12 cellular contexts compared by ENCODE assay signal in the genomic region with DNA sequence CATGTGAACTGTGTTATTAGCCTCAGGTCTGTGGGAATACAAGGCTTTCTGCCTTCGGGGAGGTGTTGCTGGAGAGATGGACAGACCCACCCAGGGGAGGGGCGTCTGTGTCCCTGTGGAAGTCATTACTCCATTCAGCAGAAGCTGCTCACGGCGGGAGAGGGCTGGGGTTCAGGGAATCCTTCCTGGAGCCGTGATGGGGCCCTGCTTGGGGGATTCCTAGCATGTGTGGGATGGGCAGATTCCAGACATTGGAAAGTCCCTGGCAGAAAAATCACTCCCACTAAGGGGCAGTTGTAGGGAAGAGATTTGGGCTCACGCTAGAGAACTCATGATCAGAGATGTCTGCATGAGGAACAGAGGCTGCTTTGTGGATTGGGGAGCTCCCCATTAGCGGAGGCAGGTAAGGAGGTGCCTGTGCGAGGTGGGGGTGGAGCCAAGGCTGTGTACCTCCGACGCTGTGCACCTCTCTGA. TPM values are rescaled to one million over a fixed set of nuclear protein-coding genes. Genes with fewer than 3 reads are reported as not detected.
DNase-seq lines count a peak whose midpoint lies in the region; ATAC-seq, FAIRE-seq and TF ChIP-seq lines count a peak whose summit lies in the region.
"Had no signal": no experiment of that assay in that cellular context is flagged by ENCODE, and none has a peak within 500 bp of the region (broad histone marks: within the 10 kb centered on the region; RNA-seq: fewer than 3 reads in every experiment).

No MANE protein-coding gene starts in this region.

- no peak for TF ChIP-seq CTCF in endothelial cell of umbilical vein (IDR thresholded peaks at IDR 0.05; ENCODE audit: extremely low read depth in 1 of 2, insufficient read depth in 1 of 2, low read depth in 1 of 2, low read length in 2 of 2)
- no peak for TF ChIP-seq CTCF in thyroid gland (IDR thresholded peaks at IDR 0.05)

- no peak overlapping the region for H3K4ac ChIP-seq in mesenchymal stem cell (ENCODE audit: low read depth in 1 of 2, low read length in 2 of 2)

- H3K27me3 ChIP-seq in endothelial cell of umbilical vein (ENCODE audit: control insufficient read depth in 2 of 2, insufficient read depth in 2 of 2, low read length in 2 of 2) (no peaks in the 10 kb centered on the region), mesenchymal stem cell (ENCODE audit: control insufficient read depth in 1 of 2, insufficient read depth in 1 of 2, low read length in 2 of 2) (no peaks in the 10 kb centered on the region), thyroid gland (no peaks in the 10 kb centered on the region)

- H3K4me1 ChIP-seq in endothelial cell of umbilical vein (ENCODE audit: control insufficient read depth, extremely low read depth, insufficient read depth, low read length) (peaks cover 9% of the 10 kb centered on the region), mesenchymal stem cell (ENCODE audit: control insufficient read depth, insufficient read depth, low read depth, low read length) (peaks cover 7% of the 10 kb centered on the region), thyroid gland (peaks cover 16 to 41% of the 10 kb centered on the region in 2 donors)

- FAIRE-seq in endothelial cell of umbilical vein (lab: Jason Lieb, UNC): no peak

- H3K4me2 ChIP-seq in endothelial cell of umbilical vein (ENCODE audit: insufficient read depth, low read length) (no peak overlapping the region), mesenchymal stem cell (ENCODE audit: low read length, poor library complexity, severe bottlenecking) (no peak overlapping the region)

- TF ChIP-seq POLR2A in endothelial cell of umbilical vein (IDR thresholded peaks at IDR 0.05; ENCODE audit: low read depth, low read length) (no peak), thyroid gland (IDR thresholded peaks at IDR 0.05) (no peak)

- no peaks in the 10 kb centered on the region for H3K79me1 ChIP-seq in mesenchymal stem cell (replicated peaks; ENCODE audit: low read length, poor library complexity, severe bottlenecking)

- H3K23ac ChIP-seq in mesenchymal stem cell (ENCODE audit: low read length in 2 of 2): no peak overlapping the region

- H4K8ac ChIP-seq in mesenchymal stem cell (ENCODE audit: low read length): peak overlapping the region; percentile 29

- H3K79me2 ChIP-seq in endothelial cell of umbilical vein (ENCODE audit: control insufficient read depth, insufficient read depth, low read length): no peaks in the 10 kb centered on the region

- H3K18ac ChIP-seq in mesenchymal stem cell (ENCODE audit: low read depth in 1 of 2, low read length in 2 of 2): peak overlapping the region in 1 of 2 experiments; percentile 29

- DNase-seq in NCI-H69 (lab: John Stamatoyannopoulos, UW) (peak; percentile 31), endothelial cell of umbilical vein (ENCODE audit: low read depth, low spot score) (peak; percentile 19), mesenchymal stem cell (peak; percentile 67), thyroid gland (no peak), SKM-1 (lab: John Stamatoyannopoulos, UW; ENCODE audit: unreplicated experiment) (no peak), HEK293T (ENCODE audit: extremely low spot score) (no peak)
- DNase-seq: DND-41; effector memory CD4-positive, alpha-beta T cell; NCI-H510A treated with DMSO at 0.1 percent for 48 hours; stimulated activated CD4-positive, alpha-beta T cell treated with anti-CD3 and anti-CD28 coated beads, Interleukin-2, amount 100 ng/mL, for 24 hours had no signal

- no peak overlapping the region for H4K91ac ChIP-seq in mesenchymal stem cell (ENCODE audit: low read length)

- POLR2A ChIA-PET in endothelial cell of umbilical vein (lab: Charles Lee) (interaction anchor here (1.5 kb wide), 1 partner anchor 17 kb away, joined by 5 read pairs; no protein-coding TSS in a partner anchor), HEK293T (lab: Yijun Ruan, JAX) (interaction anchor here (1.4 kb wide), 1 partner anchor 8 kb away, joined by 5 read pairs; no protein-coding TSS in a partner anchor)

- H2AFZ ChIP-seq in endothelial cell of umbilical vein (ENCODE audit: low read depth, low read length) (no peak overlapping the region), mesenchymal stem cell (ENCODE audit: low read depth, low read length) (no peak overlapping the region)

- H3K14ac ChIP-seq in mesenchymal stem cell (ENCODE audit: low read length in 2 of 2): peak overlapping the region in 1 of 2 experiments; percentile 66

- dilution Hi-C loops in endothelial cell of umbilical vein (cut with MboI; ENCODE audit: extremely low pct_ligation_motif_present, low sequenced_read_pairs): no loop called here

- H2BK5ac ChIP-seq in mesenchymal stem cell (ENCODE audit: low read depth, low read length, poor library complexity, severe bottlenecking): no peak overlapping the region

- no peaks in the 10 kb centered on the region for H3K9me1 ChIP-seq in endothelial cell of umbilical vein (replicated peaks; ENCODE audit: control insufficient read depth, extremely low read depth, insufficient read depth, low read length)

- H2AK5ac ChIP-seq in mesenchymal stem cell (ENCODE audit: low read length, severe bottlenecking): no peak overlapping the region

- no peak overlapping the region for H2BK12ac ChIP-seq in mesenchymal stem cell (ENCODE audit: low read length in 2 of 2)

- H3K9ac ChIP-seq in endothelial cell of umbilical vein (replicated peaks; ENCODE audit: extremely low read depth, insufficient read depth, low read length) (no peak overlapping the region), mesenchymal stem cell (ENCODE audit: low read length) (peak overlapping the region; percentile 28)

- no peaks in the 10 kb centered on the region for H4K20me1 ChIP-seq in endothelial cell of umbilical vein (replicated peaks; ENCODE audit: control insufficient read depth, extremely low read depth, insufficient read depth, low read length)

- no peak overlapping the region for H2BK120ac ChIP-seq in mesenchymal stem cell (ENCODE audit: low read depth, low read length)

- CTCF ChIA-PET in endothelial cell of umbilical vein (lab: Charles Lee) (no interaction called here), HEK293T (lab: Yijun Ruan, JAX) (no interaction called here)

- no peaks in the 10 kb centered on the region for H3K9me3 ChIP-seq in endothelial cell of umbilical vein (replicated peaks; ENCODE audit: control insufficient read depth, insufficient read depth, low read length)
- H3K9me3 ChIP-seq in mesenchymal stem cell (ENCODE audit: control insufficient read depth, low read length): no peaks in the 10 kb centered on the region
- H3K9me3 ChIP-seq in thyroid gland: no peaks in the 10 kb centered on the region

- BruUV-seq in endothelial cell of umbilical vein (replicated peaks; lab: Mats Ljungman, UMichigan): no TSS peak

- no peak for ATAC-seq in GM21717 (IDR thresholded peaks at IDR 0.05; ENCODE audit: unreplicated experiment)
- ATAC-seq in GM19463 (IDR thresholded peaks at IDR 0.05; ENCODE audit: unreplicated experiment): no peak

- intact Hi-C loops in endothelial cell of umbilical vein (cut with micrococcal nuclease) (loop anchor here (2.0 kb wide), 1 partner anchor 17 kb away; no protein-coding TSS in a partner anchor), thyroid gland (cut with DNase I) (no loop called here)

- H3K4me3 ChIP-seq in endothelial cell of umbilical vein (replicated peaks in 1 of 3; ENCODE audit: insufficient read depth in 1 of 3, low read depth in 1 of 3, low read length in 3 of 3) (no peak overlapping the region), mesenchymal stem cell (ENCODE audit: insufficient read depth in 1 of 2, low read depth in 1 of 2, low read length in 2 of 2) (peak overlapping the region in 1 of 2 experiments; percentile 63), thyroid gland (replicated peaks in 1 of 3) (no peak overlapping the region)

- 50% methylated on average over 8 of the region's 10 CpGs for WGBS in mesenchymal stem cell
- 51% methylated on average over 8 to 10 of the region's 10 CpGs for WGBS in thyroid gland, 2 donors

- H3K27ac ChIP-seq in endothelial cell of umbilical vein (ENCODE audit: insufficient read depth, low read depth, low read length): no peak overlapping the region
- H3K27ac ChIP-seq in mesenchymal stem cell (ENCODE audit: low read length, poor library complexity, severe bottlenecking): no peak overlapping the region
- H3K27ac ChIP-seq in thyroid gland: peak overlapping the region in 2 of 3 donors; percentile 25 to 76

- no peak overlapping the region for H2BK15ac ChIP-seq in mesenchymal stem cell (ENCODE audit: low read depth, poor library complexity, severe bottlenecking)

- no peaks in the 10 kb centered on the region for H3K36me3 ChIP-seq in endothelial cell of umbilical vein (ENCODE audit: control insufficient read depth in 2 of 2, extremely low read depth in 1 of 2, insufficient read depth in 2 of 2, low read length in 2 of 2)
- H3K36me3 ChIP-seq in mesenchymal stem cell (ENCODE audit: control insufficient read depth in 1 of 2, insufficient read depth in 2 of 2, low read depth in 1 of 2, low read length in 2 of 2): no peaks in the 10 kb centered on the region
- H3K36me3 ChIP-seq in thyroid gland: no peaks in the 10 kb centered on the region

TF ChIP-seq in endothelial cell of umbilical vein, 7 proteins besides CTCF, POLR2A, EP300 and RAD21 (continues in another document):
- TF ChIP-seq, protein P1, sequence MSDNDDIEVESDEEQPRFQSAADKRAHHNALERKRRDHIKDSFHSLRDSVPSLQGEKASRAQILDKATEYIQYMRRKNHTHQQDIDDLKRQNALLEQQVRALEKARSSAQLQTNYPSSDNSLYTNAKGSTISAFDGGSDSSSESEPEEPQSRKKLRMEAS (IDR thresholded peaks at IDR 0.05; ENCODE audit: insufficient read depth, insufficient read length): no peak
- TF ChIP-seq JUN (IDR thresholded peaks at IDR 0.05; ENCODE audit: borderline replicate concordance, insufficient read depth, insufficient read length, low read depth): no peak

TF ChIP-seq in HEK293T, 16 proteins besides CTCF, POLR2A, EP300 and RAD21 (continues in another document):
- no peak for TF ChIP-seq HDGF (IDR thresholded peaks at IDR 0.05; ENCODE audit: borderline replicate concordance)
- no peak for TF ChIP-seq ZNF384 (IDR thresholded peaks at IDR 0.05)
- TF ChIP-seq FOXM1 (IDR thresholded peaks at IDR 0.05; ENCODE audit: borderline replicate concordance): no peak
- TF ChIP-seq BHLHE40 (IDR thresholded peaks at IDR 0.05; ENCODE audit: borderline replicate concordance): no peak
- no peak for TF ChIP-seq CTBP1 (IDR thresholded peaks at IDR 0.05; ENCODE audit: borderline replicate concordance)
- no peak for TF ChIP-seq ELF4 (IDR thresholded peaks at IDR 0.05)

RNA-seq across cellular contexts. Expression of a gene that starts 56.3 kb away (rescaled TPM):
- total RNA-seq in endothelial cell of umbilical vein (0.23 and 0.97 TPM in 2 replicates), thyroid gland (1 to 10 TPM; 3.5 to 9.6 (median 5.0) TPM)
- 0.88 and 1.0 TPM in 2 replicates for polyA plus RNA-seq in endothelial cell of umbilical vein
- 0.52 and 0.86 TPM in 2 replicates for polyA plus RNA-seq in endothelial cell of umbilical vein (2011; cell fraction: cytosol; rRNA removed)
- polyA plus RNA-seq in endothelial cell of umbilical vein (2011; cell fraction: nucleus; rRNA removed): 1.0 and 1.1 TPM in 2 replicates
- polyA plus RNA-seq in endothelial cell of umbilical vein (2012): 0.15 and 0.37 TPM in 2 replicates
- 0.15 TPM in 1 of 2 replicates, not detected in the other for polyA minus RNA-seq in endothelial cell of umbilical vein
- polyA minus RNA-seq in endothelial cell of umbilical vein (2011; cell fraction: cytosol; rRNA and poly(A)+ RNA removed): not detected
- 0.34 and 0.53 TPM in 2 replicates for polyA minus RNA-seq in endothelial cell of umbilical vein (2011; cell fraction: nucleus; rRNA and poly(A)+ RNA removed)
- polyA plus RNA-seq in mesenchymal stem cell (2013, experiment 1 of 2): 0.15 TPM
- polyA plus RNA-seq in mesenchymal stem cell (2013, experiment 2 of 2): 0.11 TPM

Comparison
In these comparisons a context has a peak if more than half of its experiments do, and no peak if none do; other contexts are left out.
1. DNase-seq: peak in NCI-H69 (single experiment), endothelial cell of umbilical vein (single experiment) and mesenchymal stem cell (single experiment); none in thyroid gland (0 of 2), SKM-1 (single experiment) and HEK293T (single experiment).
2. H3K27ac ChIP-seq: peak in thyroid gland (2 of 3); none in endothelial cell of umbilical vein (single experiment) and mesenchymal stem cell (single experiment).